In the genomic region with DNA sequence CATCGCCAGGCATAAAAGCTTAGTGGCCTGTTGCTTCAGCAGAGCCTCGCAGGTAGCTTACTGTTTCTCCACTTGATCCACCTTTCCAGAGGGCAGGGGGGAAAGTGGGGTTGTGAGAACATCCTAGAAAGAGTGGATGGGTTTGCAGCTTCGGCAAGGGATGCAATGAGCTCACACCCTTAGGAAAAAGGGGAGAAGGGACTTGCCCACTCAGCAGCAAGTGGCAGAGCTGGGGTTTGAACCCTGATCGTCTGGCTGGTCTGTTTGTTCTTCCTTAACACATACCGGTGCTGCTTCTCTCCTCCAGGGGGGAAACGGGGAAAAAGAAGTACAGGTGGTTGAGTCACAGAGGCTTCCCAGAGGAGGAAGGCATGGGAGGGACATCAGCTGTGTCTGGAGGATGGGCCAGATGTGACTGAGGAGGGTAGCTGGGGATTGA, we compare ENCODE assay signal across 8 cellular contexts. TPM values are rescaled to one million over a fixed set of nuclear protein-coding genes. Genes with fewer than 3 reads are reported as not detected.
DNase-seq lines count a peak whose midpoint lies in the region; ATAC-seq and TF ChIP-seq lines count a peak whose summit lies in the region.

No MANE protein-coding gene starts in this region.

- peaks cover 5% of the 10 kb centered on the region in 3 donors for H3K27me3 Mint-ChIP-seq in CD14-positive monocyte (ENCODE audit: low read depth in 3 of 3)
- H3K27me3 Mint-ChIP-seq in MCF 10A (ENCODE audit: insufficient read depth, unreplicated experiment) = no peaks in the 10 kb centered on the region

- DNase-seq in CD14-positive monocyte (ENCODE audit: low spot score) = no peak
- DNase-seq in KBM-7 = peak; percentile 38
- peak; percentile 32 for DNase-seq in MCF 10A (ENCODE audit: unreplicated experiment)
- no peak for DNase-seq in H4 (ENCODE audit: low spot score)
- no peak for DNase-seq in OCI-M2 (lab: John Stamatoyannopoulos, UW; ENCODE audit: unreplicated experiment)

- in situ Hi-C loops in KBM-7 (cut with MboI; ENCODE audit: low pct_unique_long_range_greater_than_20kb, low sequenced_read_pairs) = no loop called here

- H3K36me3 Mint-ChIP-seq in CD14-positive monocyte = peaks cover under 1 to 5% of the 10 kb centered on the region in 2 donors
- peaks cover 6% of the 10 kb centered on the region for H3K36me3 Mint-ChIP-seq in MCF 10A (ENCODE audit: insufficient read depth, unreplicated experiment)

- peak overlapping the region; percentile 60 for H3K4me3 ChIP-seq in mesodermal cell (ENCODE audit: extremely low read depth, insufficient read depth, low read length, poor library complexity, severe bottlenecking)

- peaks cover 50% of the 10 kb centered on the region for H3K4me1 Mint-ChIP-seq in CD14-positive monocyte
- H3K4me1 Mint-ChIP-seq in MCF 10A (ENCODE audit: insufficient read depth, unreplicated experiment) = peaks cover 16% of the 10 kb centered on the region

- H3K27ac Mint-ChIP-seq in CD14-positive monocyte (peak overlapping the region in 1 of 7 donors; percentile 68), MCF 10A (ENCODE audit: low read depth, unreplicated experiment) (peak overlapping the region; percentile 32)

- H3K27ac ChIP-seq in mesodermal cell (ENCODE audit: low read depth, low read length, severe bottlenecking) = no peak overlapping the region

- peak overlapping the region; percentile 78 to 85 for H3K4me3 Mint-ChIP-seq in CD14-positive monocyte
- peak overlapping the region; percentile 75 for H3K4me3 Mint-ChIP-seq in MCF 10A (ENCODE audit: unreplicated experiment)

- peaks cover 30% of the 10 kb centered on the region for H3K4me1 ChIP-seq in mesodermal cell (ENCODE audit: control insufficient read depth, insufficient read depth, low read length, poor library complexity, severe bottlenecking)

- no peaks in the 10 kb centered on the region for H3K9me3 ChIP-seq in mesodermal cell (ENCODE audit: control insufficient read depth, low read length)

- TF ChIP-seq CTCF in CD14-positive monocyte (IDR thresholded peaks at IDR 0.05) (no peak), MCF 10A (IDR thresholded peaks at IDR 0.05; ENCODE audit: unreplicated experiment) (no peak)

- H3K9me3 Mint-ChIP-seq in CD14-positive monocyte = no peaks in the 10 kb centered on the region
- no peaks in the 10 kb centered on the region for H3K9me3 Mint-ChIP-seq in MCF 10A (ENCODE audit: unreplicated experiment)

- ATAC-seq in HG03442 (IDR thresholded peaks at IDR 0.05; ENCODE audit: unreplicated experiment) (no peak), GM18502 (IDR thresholded peaks at IDR 0.05; ENCODE audit: poor library complexity, unreplicated experiment) (no peak)

- POLR2A ChIA-PET in MCF 10A (lab: Yijun Ruan, JAX) = interaction anchor here (0.6 to 1.4 kb wide), 7 partner anchors 20 to 355 kb away, joined by 3 to 4 read pairs (median 3); a partner anchor contains a TSS

- H3K36me3 ChIP-seq in mesodermal cell (ENCODE audit: control insufficient read depth, insufficient read depth, low read length) = peaks cover 6% of the 10 kb centered on the region

- intact Hi-C loops in CD14-positive monocyte (cut with micrococcal nuclease) (no loop called here), MCF 10A (cut with micrococcal nuclease) (no loop called here)

- TSS peak; percentile 21 for BruUV-seq in MCF 10A (replicated peaks; lab: Mats Ljungman, UMichigan)

- whole genome bisulfite sequencing in mesodermal cell (ENCODE audit: insufficient coverage in 2 of 2), 2 experiments = 23 to 38% methylated on average over 4 of the region's 6 CpGs

- CTCF ChIA-PET in MCF 10A (lab: Yijun Ruan, JAX) = interaction anchor here (0.6 to 1.0 kb wide), 5 partner anchors 9 to 356 kb away, joined by 3 to 6 read pairs (median 4); no protein-coding TSS in a partner anchor

RNA-seq across cellular contexts. Expression of a gene that starts 1.0 kb away (rescaled TPM):
- polyA plus RNA-seq in CD14-positive monocyte = under 1 TPM; 0.37 TPM
- total RNA-seq in MCF 10A (2022) = 9.2 and 11.1 TPM in 2 replicates
- polyA plus RNA-seq in mesodermal cell (2013, experiment 1 of 2) = 9.7 TPM
- 7.8 TPM for polyA plus RNA-seq in mesodermal cell (2013, experiment 2 of 2)
- total RNA-seq in H4 (2014; rRNA removed; shearing (Covaris generic)) = 3.9 and 5.0 TPM in 2 replicates

RNA-seq across cellular contexts. Expression of a gene that starts 50.5 kb away (rescaled TPM):
- polyA plus RNA-seq in CD14-positive monocyte = 1 to 10 TPM; 4.4 to 6.4 TPM
- 6.5 and 8.1 TPM in 2 replicates for total RNA-seq in MCF 10A (2022)
- 6.5 TPM for polyA plus RNA-seq in mesodermal cell (2013, experiment 1 of 2)
- polyA plus RNA-seq in mesodermal cell (2013, experiment 2 of 2) = 5.5 TPM
- 13.1 and 13.4 TPM in 2 replicates for total RNA-seq in H4 (2014; rRNA removed; shearing (Covaris generic))

Comparison
In these comparisons a context has a peak if more than half of its experiments do, and no peak if none do; other contexts are left out.
1. DNase-seq: peak in KBM-7 (single experiment) and MCF 10A (single experiment); none in CD14-positive monocyte (single experiment), H4 (single experiment) and OCI-M2 (single experiment).